ENCODE assay signal across 27 cellular contexts in genomic region chr7:99543081-99543671, GRCh38. TPM values are rescaled to one million over a fixed set of nuclear protein-coding genes. Genes with fewer than 3 reads are reported as not detected.
"Had no signal": no experiment of that assay in that cellular context is flagged by ENCODE, and none has a peak within 500 bp of the region (broad histone marks: within the 10 kb centered on the region; RNA-seq: fewer than 3 reads in every experiment).

No MANE protein-coding gene starts in this region.

- DNase-seq: dermis blood vessel endothelial cell; effector memory CD4-positive, alpha-beta T cell; esophagus squamous epithelium; foreskin melanocyte; glutamatergic neuron; heart right ventricle; hippocampal formation; islet precursor cell; left ventricle myocardium superior; lower lobe of right lung; naive thymus-derived CD8-positive, alpha-beta T cell; nephron progenitor cell; occipital lobe; stimulated activated CD4-positive, alpha-beta T cell treated with anti-CD3 and anti-CD28 coated beads, Interleukin-12 subunit alpha, Interleukin-12 subunit beta, amount 100 ng/mL, for 4 hours; stimulated activated CD4-positive, alpha-beta T cell treated with anti-CD3 and anti-CD28 coated beads, Interleukin-1b, Interleukin-23, amount 100 ng/mL, for 48 hours; stimulated activated CD4-positive, alpha-beta T cell treated with anti-CD3 and anti-CD28 coated beads, Interleukin-4, amount 100 ng/mL, for 1 hour; stimulated activated CD8-positive, alpha-beta memory T cell treated with anti-CD3 and anti-CD28 coated beads, Interleukin-4, amount 100 ng/mL, for 48 hours; stimulated activated naive CD4-positive, alpha-beta T cell; stimulated activated naive CD8-positive, alpha-beta T cell treated with anti-CD3 and anti-CD28 coated beads, Interleukin-15, amount 100 ng/mL, for 72 hours; transverse colon had no signal

- H3K4me3 ChIP-seq: coronary artery, esophagus squamous epithelium, heart right ventricle, lower lobe of right lung, pancreas, smooth muscle cell, suprapubic skin, transverse colon, vagina had no signal

- H3K27me3 Mint-ChIP-seq: naive thymus-derived CD8-positive, alpha-beta T cell; stimulated activated naive CD8-positive, alpha-beta T cell treated with anti-CD3 and anti-CD28 coated beads, Interleukin-15, amount 100 ng/mL, for 72 hours had no signal

- H3K27ac ChIP-seq: coronary artery, esophagus squamous epithelium, heart right ventricle, lower lobe of right lung, pancreas, suprapubic skin, transverse colon, vagina had no signal

- ATAC-seq: left ventricle myocardium superior; naive thymus-derived CD8-positive, alpha-beta T cell; pancreas; stimulated activated naive CD8-positive, alpha-beta T cell treated with anti-CD3 and anti-CD28 coated beads, Interleukin-15, amount 100 ng/mL, for 72 hours had no signal

- H3K9me3 ChIP-seq: pancreas, vagina had no signal

- H3K4me3 Mint-ChIP-seq: naive thymus-derived CD8-positive, alpha-beta T cell; nephron progenitor cell; stimulated activated naive CD8-positive, alpha-beta T cell treated with anti-CD3 and anti-CD28 coated beads, Interleukin-15, amount 100 ng/mL, for 72 hours had no signal

- H3K27ac Mint-ChIP-seq: naive thymus-derived CD8-positive, alpha-beta T cell; nephron progenitor cell; stimulated activated naive CD8-positive, alpha-beta T cell treated with anti-CD3 and anti-CD28 coated beads, Interleukin-15, amount 100 ng/mL, for 72 hours had no signal

- H3K4me2 ChIP-seq: smooth muscle cell had no signal

- H3K4me1 ChIP-seq: esophagus squamous epithelium, heart right ventricle, lower lobe of right lung, pancreas, suprapubic skin, transverse colon, vagina had no signal

- H3K4me1 Mint-ChIP-seq: nephron progenitor cell; stimulated activated naive CD8-positive, alpha-beta T cell treated with anti-CD3 and anti-CD28 coated beads, Interleukin-15, amount 100 ng/mL, for 72 hours had no signal

- H3K27me3 ChIP-seq: esophagus squamous epithelium, heart right ventricle, pancreas, suprapubic skin, transverse colon, vagina had no signal

RNA-seq across cellular contexts. Expression of gene TMEM225B, which starts 54.9 kb away (rescaled TPM):
- total RNA-seq: endothelial cell of umbilical vein, left ventricle myocardium superior, occipital lobe, pulmonary artery endothelial cell had no signal
